1 cellular context compared by ENCODE assay signal in genomic region chr3:53130179-53131135, GRCh38.
TF ChIP-seq lines count a peak whose summit lies in the region.

RFT1 (minus strand) TSS chr3:53130435; CDS start chr3:53130400, 35 bp downstream.

TF ChIP-seq in K562, 482 proteins besides CTCF, POLR2A, EP300 and RAD21 (continued from another document and continues in another):
- TF ChIP-seq, protein P1, sequence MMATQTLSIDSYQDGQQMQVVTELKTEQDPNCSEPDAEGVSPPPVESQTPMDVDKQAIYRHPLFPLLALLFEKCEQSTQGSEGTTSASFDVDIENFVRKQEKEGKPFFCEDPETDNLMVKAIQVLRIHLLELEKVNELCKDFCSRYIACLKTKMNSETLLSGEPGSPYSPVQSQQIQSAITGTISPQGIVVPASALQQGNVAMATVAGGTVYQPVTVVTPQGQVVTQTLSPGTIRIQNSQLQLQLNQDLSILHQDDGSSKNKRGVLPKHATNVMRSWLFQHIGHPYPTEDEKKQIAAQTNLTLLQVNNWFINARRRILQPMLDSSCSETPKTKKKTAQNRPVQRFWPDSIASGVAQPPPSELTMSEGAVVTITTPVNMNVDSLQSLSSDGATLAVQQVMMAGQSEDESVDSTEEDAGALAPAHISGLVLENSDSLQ (IDR thresholded peaks at IDR 0.05), result peak; percentile 97
- TF ChIP-seq ZNF263 (CRISPR knock-in tag; IDR thresholded peaks at IDR 0.05; ENCODE audit: borderline replicate concordance) (0 out of 2 replicates have a peak, but pooled peaks have one; percentile 13), POU5F1 (IDR thresholded peaks at IDR 0.05; ENCODE audit: borderline replicate concordance, low read depth, low read length, partially characterized antibody) (peak; percentile 23), ZFX (CRISPR knock-in tag; IDR thresholded peaks at IDR 0.05) (peak; percentile 91), MAFG (tag; conservative IDR thresholded peaks at IDR 0.05) (no peak), CTBP1 (IDR thresholded peaks at IDR 0.05; ENCODE audit: borderline replicate concordance) (peak; percentile 28; the same call in 1 of the 2 replicates), GATAD2B (IDR thresholded peaks at IDR 0.05; ENCODE audit: borderline replicate concordance) (peak; percentile 9; the same call in 1 of the 2 replicates), MEF2A (IDR thresholded peaks at IDR 0.05; ENCODE audit: control insufficient read depth, low read depth, low read length) (no peak), MYC (IDR thresholded peaks at IDR 0.05; ENCODE audit: low read depth, low read length) (peak; percentile 93), MYC (CRISPR knock-in tag; IDR thresholded peaks at IDR 0.05; ENCODE audit: borderline replicate concordance, low read depth) (no peak; the same call in 1 of the 2 replicates), EGR1 (conservative IDR thresholded peaks at IDR 0.05) (0 out of 2 replicates have a peak, but pooled peaks have one; percentile 9), C11orf30 (IDR thresholded peaks at IDR 0.05; ENCODE audit: low read depth) (peak; percentile 87), PTRF (tag; IDR thresholded peaks at IDR 0.05) (no peak), SIN3A (IDR thresholded peaks at IDR 0.05; ENCODE audit: borderline replicate concordance in 2 of 2, control insufficient read depth in 1 of 2, low read depth in 2 of 2, low read length in 2 of 2) (peak; percentile 67 to 70; a peak in 2 of 4 replicates), PHF8 (IDR thresholded peaks at IDR 0.05; ENCODE audit: borderline replicate concordance, low read length) (peak; percentile 93; the same call in 1 of the 2 replicates), L3MBTL2 (IDR thresholded peaks at IDR 0.05) (0 out of 2 replicates have a peak, but pooled peaks have one; percentile 41), ZNF384 (IDR thresholded peaks at IDR 0.05; ENCODE audit: low read depth, low read length) (no peak), TAF1 (IDR thresholded peaks at IDR 0.05; ENCODE audit: control insufficient read depth, extremely low read depth, insufficient read depth, low read length, severe bottlenecking) (peak; percentile 58), SIN3B (IDR thresholded peaks at IDR 0.05; ENCODE audit: low read depth) (peak; percentile 85; the same call in 1 of the 2 replicates), NFYB (IDR thresholded peaks at IDR 0.05; ENCODE audit: extremely low read depth, insufficient read length) (peak; percentile 37), YY1 (IDR thresholded peaks at IDR 0.05; ENCODE audit: borderline replicate concordance in 1 of 3, control insufficient read depth in 1 of 3, extremely low read depth in 1 of 3, insufficient read depth in 3 of 3, insufficient read length in 1 of 3, insufficient replicate concordance in 2 of 3, low read depth in 1 of 3, low read length in 2 of 3) (peak; percentile 25 to 76 (median 59)), CBFA2T3 (IDR thresholded peaks at IDR 0.05) (0 out of 2 replicates have a peak, but pooled peaks have one; percentile 5), POLR2H (tag; IDR thresholded peaks at IDR 0.05; ENCODE audit: low read depth) (peak; percentile 71; the same call in 1 of the 2 replicates), E2F6 (IDR thresholded peaks at IDR 0.05; ENCODE audit: borderline replicate concordance in 1 of 2, extremely low read depth in 1 of 2, insufficient read depth in 1 of 2, insufficient read length in 1 of 2, low read depth in 1 of 2, low read length in 1 of 2, poor library complexity in 1 of 2, severe bottlenecking in 1 of 2) (peak in 1 of 2 experiments; percentile 62), ELF1 (tag; IDR thresholded peaks at IDR 0.05) (peak; percentile 95), KDM5B (IDR thresholded peaks at IDR 0.05; ENCODE audit: insufficient replicate concordance, low read depth, low read length) (peak; percentile 71), CXXC5 (CRISPR knock-in tag; IDR thresholded peaks at IDR 0.05) (peak; percentile 47; the same call in 1 of the 2 replicates), HMGN3 (IDR thresholded peaks at IDR 0.05; ENCODE audit: borderline replicate concordance, extremely low read depth, insufficient read length, low read depth, low read length) (peak; percentile 47), ZEB2 (IDR thresholded peaks at IDR 0.05) (no peak)
- TF ChIP-seq, protein P2, sequence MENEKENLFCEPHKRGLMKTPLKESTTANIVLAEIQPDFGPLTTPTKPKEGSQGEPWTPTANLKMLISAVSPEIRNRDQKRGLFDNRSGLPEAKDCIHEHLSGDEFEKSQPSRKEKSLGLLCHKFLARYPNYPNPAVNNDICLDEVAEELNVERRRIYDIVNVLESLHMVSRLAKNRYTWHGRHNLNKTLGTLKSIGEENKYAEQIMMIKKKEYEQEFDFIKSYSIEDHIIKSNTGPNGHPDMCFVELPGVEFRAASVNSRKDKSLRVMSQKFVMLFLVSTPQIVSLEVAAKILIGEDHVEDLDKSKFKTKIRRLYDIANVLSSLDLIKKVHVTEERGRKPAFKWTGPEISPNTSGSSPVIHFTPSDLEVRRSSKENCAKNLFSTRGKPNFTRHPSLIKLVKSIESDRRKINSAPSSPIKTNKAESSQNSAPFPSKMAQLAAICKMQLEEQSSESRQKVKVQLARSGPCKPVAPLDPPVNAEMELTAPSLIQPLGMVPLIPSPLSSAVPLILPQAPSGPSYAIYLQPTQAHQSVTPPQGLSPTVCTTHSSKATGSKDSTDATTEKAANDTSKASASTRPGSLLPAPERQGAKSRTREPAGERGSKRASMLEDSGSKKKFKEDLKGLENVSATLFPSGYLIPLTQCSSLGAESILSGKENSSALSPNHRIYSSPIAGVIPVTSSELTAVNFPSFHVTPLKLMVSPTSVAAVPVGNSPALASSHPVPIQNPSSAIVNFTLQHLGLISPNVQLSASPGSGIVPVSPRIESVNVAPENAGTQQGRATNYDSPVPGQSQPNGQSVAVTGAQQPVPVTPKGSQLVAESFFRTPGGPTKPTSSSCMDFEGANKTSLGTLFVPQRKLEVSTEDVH (IDR thresholded peaks at IDR 0.05; ENCODE audit: low read depth, partially characterized antibody), result peak; percentile 72
- TF ChIP-seq, protein P3, sequence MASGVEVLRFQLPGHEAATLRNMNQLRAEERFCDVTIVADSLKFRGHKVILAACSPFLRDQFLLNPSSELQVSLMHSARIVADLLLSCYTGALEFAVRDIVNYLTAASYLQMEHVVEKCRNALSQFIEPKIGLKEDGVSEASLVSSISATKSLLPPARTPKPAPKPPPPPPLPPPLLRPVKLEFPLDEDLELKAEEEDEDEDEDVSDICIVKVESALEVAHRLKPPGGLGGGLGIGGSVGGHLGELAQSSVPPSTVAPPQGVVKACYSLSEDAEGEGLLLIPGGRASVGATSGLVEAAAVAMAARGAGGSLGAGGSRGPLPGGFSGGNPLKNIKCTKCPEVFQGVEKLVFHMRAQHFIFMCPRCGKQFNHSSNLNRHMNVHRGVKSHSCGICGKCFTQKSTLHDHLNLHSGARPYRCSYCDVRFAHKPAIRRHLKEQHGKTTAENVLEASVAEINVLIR (CRISPR knock-in tag; IDR thresholded peaks at IDR 0.05), result peak; percentile 83
- TF ChIP-seq, protein P4, sequence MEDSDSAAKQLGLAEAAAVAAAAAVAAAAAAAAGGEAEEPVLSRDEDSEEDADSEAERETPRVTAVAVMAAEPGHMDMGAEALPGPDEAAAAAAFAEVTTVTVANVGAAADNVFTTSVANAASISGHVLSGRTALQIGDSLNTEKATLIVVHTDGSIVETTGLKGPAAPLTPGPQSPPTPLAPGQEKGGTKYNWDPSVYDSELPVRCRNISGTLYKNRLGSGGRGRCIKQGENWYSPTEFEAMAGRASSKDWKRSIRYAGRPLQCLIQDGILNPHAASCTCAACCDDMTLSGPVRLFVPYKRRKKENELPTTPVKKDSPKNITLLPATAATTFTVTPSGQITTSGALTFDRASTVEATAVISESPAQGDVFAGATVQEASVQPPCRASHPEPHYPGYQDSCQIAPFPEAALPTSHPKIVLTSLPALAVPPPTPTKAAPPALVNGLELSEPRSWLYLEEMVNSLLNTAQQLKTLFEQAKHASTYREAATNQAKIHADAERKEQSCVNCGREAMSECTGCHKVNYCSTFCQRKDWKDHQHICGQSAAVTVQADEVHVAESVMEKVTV (CRISPR knock-in tag; IDR thresholded peaks at IDR 0.05), result no peak
- TF ChIP-seq, protein P5, sequence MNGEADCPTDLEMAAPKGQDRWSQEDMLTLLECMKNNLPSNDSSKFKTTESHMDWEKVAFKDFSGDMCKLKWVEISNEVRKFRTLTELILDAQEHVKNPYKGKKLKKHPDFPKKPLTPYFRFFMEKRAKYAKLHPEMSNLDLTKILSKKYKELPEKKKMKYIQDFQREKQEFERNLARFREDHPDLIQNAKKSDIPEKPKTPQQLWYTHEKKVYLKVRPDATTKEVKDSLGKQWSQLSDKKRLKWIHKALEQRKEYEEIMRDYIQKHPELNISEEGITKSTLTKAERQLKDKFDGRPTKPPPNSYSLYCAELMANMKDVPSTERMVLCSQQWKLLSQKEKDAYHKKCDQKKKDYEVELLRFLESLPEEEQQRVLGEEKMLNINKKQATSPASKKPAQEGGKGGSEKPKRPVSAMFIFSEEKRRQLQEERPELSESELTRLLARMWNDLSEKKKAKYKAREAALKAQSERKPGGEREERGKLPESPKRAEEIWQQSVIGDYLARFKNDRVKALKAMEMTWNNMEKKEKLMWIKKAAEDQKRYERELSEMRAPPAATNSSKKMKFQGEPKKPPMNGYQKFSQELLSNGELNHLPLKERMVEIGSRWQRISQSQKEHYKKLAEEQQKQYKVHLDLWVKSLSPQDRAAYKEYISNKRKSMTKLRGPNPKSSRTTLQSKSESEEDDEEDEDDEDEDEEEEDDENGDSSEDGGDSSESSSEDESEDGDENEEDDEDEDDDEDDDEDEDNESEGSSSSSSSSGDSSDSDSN (IDR thresholded peaks at IDR 0.05; ENCODE audit: borderline replicate concordance in 1 of 2, low read depth in 2 of 2, low read length in 2 of 2), result 0 out of 4 replicates have a peak, but pooled peaks of 1 of the 2 experiments have one; percentile 2
- TF ChIP-seq, protein P6, sequence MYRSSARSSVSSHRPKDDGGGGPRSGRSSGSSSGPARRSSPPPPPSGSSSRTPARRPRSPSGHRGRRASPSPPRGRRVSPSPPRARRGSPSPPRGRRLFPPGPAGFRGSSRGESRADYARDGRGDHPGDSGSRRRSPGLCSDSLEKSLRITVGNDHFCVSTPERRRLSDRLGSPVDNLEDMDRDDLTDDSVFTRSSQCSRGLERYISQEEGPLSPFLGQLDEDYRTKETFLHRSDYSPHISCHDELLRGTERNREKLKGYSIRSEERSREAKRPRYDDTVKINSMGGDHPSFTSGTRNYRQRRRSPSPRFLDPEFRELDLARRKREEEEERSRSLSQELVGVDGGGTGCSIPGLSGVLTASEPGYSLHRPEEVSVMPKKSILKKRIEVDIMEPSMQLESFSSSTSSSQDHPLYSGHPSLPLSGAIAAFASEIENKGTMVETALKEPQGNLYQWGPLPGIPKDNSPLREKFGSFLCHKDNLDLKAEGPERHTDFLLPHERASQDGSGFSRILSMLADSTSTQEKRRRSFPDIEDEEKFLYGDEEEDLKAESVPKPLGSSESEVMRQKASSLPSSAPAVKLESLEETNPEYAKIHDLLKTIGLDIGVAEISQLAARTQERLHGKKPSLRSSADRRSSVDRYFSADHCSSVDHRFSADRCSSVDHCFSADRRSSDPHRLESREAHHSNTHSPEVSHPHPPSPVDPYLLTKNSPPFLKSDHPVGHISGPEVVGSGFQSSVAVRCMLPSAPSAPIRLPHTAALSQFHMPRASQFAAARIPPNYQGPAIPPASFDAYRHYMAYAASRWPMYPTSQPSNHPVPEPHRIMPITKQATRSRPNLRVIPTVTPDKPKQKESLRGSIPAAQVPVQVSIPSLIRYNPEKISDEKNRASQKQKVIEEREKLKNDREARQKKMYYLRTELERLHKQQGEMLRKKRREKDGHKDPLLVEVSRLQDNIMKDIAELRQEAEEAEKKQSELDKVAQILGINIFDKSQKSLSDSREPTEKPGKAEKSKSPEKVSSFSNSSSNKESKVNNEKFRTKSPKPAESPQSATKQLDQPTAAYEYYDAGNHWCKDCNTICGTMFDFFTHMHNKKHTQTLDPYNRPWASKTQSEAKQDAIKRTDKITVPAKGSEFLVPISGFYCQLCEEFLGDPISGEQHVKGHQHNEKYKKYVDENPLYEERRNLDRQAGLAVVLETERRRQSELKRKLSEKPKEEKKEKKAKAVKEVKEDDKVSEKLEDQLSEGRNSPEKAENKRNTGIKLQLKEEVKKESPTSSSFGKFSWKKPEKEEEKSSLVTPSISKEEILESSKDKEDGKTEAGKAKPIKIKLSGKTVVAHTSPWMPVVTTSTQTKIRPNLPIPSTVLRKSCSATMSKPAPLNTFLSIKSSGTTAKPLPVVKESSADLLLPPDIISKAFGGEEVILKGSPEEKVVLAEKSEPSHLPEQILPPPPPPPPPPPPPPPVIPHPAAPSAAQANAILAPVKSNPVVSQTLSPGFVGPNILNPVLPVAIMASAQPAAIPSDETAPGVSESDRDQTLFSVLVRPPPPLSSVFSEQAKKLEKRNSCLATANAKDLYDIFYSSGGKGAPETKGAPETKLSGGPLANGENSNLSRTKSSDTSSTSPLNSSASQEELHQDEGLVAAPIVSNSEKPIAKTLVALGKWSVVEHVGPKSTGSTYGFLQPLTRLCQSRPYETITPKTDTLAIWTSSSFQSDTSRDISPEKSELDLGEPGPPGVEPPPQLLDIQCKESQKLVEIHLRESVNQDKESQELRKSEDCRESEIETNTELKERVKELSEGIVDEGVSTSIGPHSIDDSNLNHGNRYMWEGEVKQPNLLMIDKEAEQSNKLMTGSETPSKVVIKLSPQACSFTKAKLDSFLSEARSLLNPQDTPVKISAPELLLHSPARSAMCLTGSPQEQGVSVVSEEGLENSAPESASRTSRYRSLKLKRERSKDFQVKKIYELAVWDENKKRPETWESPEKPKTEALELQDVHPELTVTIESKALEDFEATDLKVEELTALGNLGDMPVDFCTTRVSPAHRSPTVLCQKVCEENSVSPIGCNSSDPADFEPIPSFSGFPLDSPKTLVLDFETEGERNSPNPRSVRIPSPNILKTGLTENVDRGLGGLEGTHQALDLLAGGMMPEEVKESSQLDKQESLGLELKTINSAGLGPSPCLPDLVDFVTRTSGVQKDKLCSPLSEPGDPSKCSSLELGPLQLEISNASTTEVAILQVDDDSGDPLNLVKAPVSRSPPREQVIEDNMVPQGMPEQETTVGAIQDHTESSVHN (IDR thresholded peaks at IDR 0.05; ENCODE audit: borderline replicate concordance in 1 of 2, low read depth in 1 of 2), result 0 out of 4 replicates have a peak, but pooled peaks of 1 of the 2 experiments have one; percentile 21
- TF ChIP-seq, protein P7, sequence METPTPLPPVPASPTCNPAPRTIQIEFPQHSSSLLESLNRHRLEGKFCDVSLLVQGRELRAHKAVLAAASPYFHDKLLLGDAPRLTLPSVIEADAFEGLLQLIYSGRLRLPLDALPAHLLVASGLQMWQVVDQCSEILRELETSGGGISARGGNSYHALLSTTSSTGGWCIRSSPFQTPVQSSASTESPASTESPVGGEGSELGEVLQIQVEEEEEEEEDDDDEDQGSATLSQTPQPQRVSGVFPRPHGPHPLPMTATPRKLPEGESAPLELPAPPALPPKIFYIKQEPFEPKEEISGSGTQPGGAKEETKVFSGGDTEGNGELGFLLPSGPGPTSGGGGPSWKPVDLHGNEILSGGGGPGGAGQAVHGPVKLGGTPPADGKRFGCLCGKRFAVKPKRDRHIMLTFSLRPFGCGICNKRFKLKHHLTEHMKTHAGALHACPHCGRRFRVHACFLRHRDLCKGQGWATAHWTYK (CRISPR knock-in tag; IDR thresholded peaks at IDR 0.05), result no peak
